26 cellular contexts compared by ENCODE assay signal in genomic region chr21:37396855-37397254, GRCh38. TPM values are rescaled to one million over a fixed set of nuclear protein-coding genes. Genes with fewer than 3 reads are reported as not detected.
DNase-seq lines count a peak whose midpoint lies in the region; ATAC-seq and TF ChIP-seq lines count a peak whose summit lies in the region.
"Had no signal": no experiment of that assay in that cellular context is flagged by ENCODE, and none has a peak within 500 bp of the region (broad histone marks: within the 10 kb centered on the region; RNA-seq: fewer than 3 reads in every experiment).

No MANE protein-coding gene starts in this region.

- H3K4me3 ChIP-seq in GM23338 = no peak overlapping the region
- H3K4me3 ChIP-seq in gastrocnemius medialis = no peak overlapping the region
- no peak overlapping the region for H3K4me3 ChIP-seq in sigmoid colon
- no peak overlapping the region for H3K4me3 ChIP-seq in esophagus squamous epithelium
- H3K4me3 ChIP-seq: heart right ventricle, Peyer's patch, thoracic aorta, uterus had no signal

- H3K4me1 ChIP-seq in GM23338 (ENCODE audit: insufficient read depth) = peaks cover 42% of the 10 kb centered on the region
- H3K4me1 ChIP-seq in gastrocnemius medialis = peaks cover 73 to 89% of the 10 kb centered on the region in 2 donors
- no peaks in the 10 kb centered on the region for H3K4me1 ChIP-seq in foreskin keratinocyte
- peaks cover 0 to 90% (median 75%) of the 10 kb centered on the region in 4 donors for H3K4me1 ChIP-seq in sigmoid colon
- peaks cover 0 to 84% (median 19%) of the 10 kb centered on the region in 3 donors for H3K4me1 ChIP-seq in esophagus squamous epithelium

- TF ChIP-seq CTCF in GM23338 (conservative IDR thresholded peaks at IDR 0.05; ENCODE audit: low read depth in 2 of 2) (peak in 1 of 2 experiments; percentile 11; a peak in 1 of 4 replicates), gastrocnemius medialis (IDR thresholded peaks at IDR 0.05 in 4 of 5, conservative IDR thresholded peaks at IDR 0.05 in 1 of 5) (no peak), foreskin keratinocyte (conservative IDR thresholded peaks at IDR 0.05) (no peak), sigmoid colon (IDR thresholded peaks at IDR 0.05) (no peak), esophagus squamous epithelium (IDR thresholded peaks at IDR 0.05) (no peak)

- H3K27ac Mint-ChIP-seq in activated T-cell treated with anti-CD3 and anti-CD28 coated beads, Interleukin-2, amount 50 U/mL, for 24 hours = peak overlapping the region; percentile 41
- H3K27ac Mint-ChIP-seq in GM23338 = no peak overlapping the region
- H3K27ac Mint-ChIP-seq in effector memory CD8-positive, alpha-beta T cell = peak overlapping the region in 1 of 2 donors; percentile 5

- no peak overlapping the region for H3K4me3 Mint-ChIP-seq in activated T-cell treated with anti-CD3 and anti-CD28 coated beads, Interleukin-2, amount 50 U/mL, for 24 hours
- no peak overlapping the region for H3K4me3 Mint-ChIP-seq in GM23338
- H3K4me3 Mint-ChIP-seq in effector memory CD8-positive, alpha-beta T cell = peak overlapping the region; percentile 46 to 74

- H4K20me1 ChIP-seq in GM23338 (replicated peaks; ENCODE audit: insufficient read depth) = peaks cover 85% of the 10 kb centered on the region

- intact Hi-C loops in gastrocnemius medialis (cut with DNase I; ENCODE audit: low total_unique reads) = no loop called here
- intact Hi-C loops in sigmoid colon (cut with DNase I) = no loop called here
- intact Hi-C loops in esophagus squamous epithelium (cut with DNase I) = loop anchor here (5.0 kb wide), 1 partner anchor 120 kb away; no protein-coding TSS in a partner anchor

- no peaks in the 10 kb centered on the region for H3K36me3 ChIP-seq in GM23338 (ENCODE audit: insufficient read depth)
- no peaks in the 10 kb centered on the region for H3K36me3 ChIP-seq in gastrocnemius medialis
- no peaks in the 10 kb centered on the region for H3K36me3 ChIP-seq in sigmoid colon
- peaks cover 0 to 4% (median 0%) of the 10 kb centered on the region in 3 donors for H3K36me3 ChIP-seq in esophagus squamous epithelium
- H3K36me3 ChIP-seq: heart right ventricle, Peyer's patch, thoracic aorta, uterus had no signal

- no peak overlapping the region for H3K4me2 ChIP-seq in GM23338

- H3K27ac ChIP-seq in GM23338 (ENCODE audit: low read depth) (no peak overlapping the region), gastrocnemius medialis (peak overlapping the region in 3 of 4 donors; percentile 6 to 27 (median 19)), foreskin keratinocyte (no peak overlapping the region), sigmoid colon (no peak overlapping the region), esophagus squamous epithelium (no peak overlapping the region)
- H3K27ac ChIP-seq: heart right ventricle, Peyer's patch, thoracic aorta, uterus, WERI-Rb-1 had no signal

- TF ChIP-seq POLR2A in gastrocnemius medialis (IDR thresholded peaks at IDR 0.05) (no peak), sigmoid colon (IDR thresholded peaks at IDR 0.05) (no peak), esophagus squamous epithelium (IDR thresholded peaks at IDR 0.05) (no peak)

- no peak for DNase-seq in activated T-cell treated with anti-CD3 and anti-CD28 coated beads, Interleukin-2, amount 50 U/mL, for 24 hours
- DNase-seq in activated T-cell treated with anti-CD3 and anti-CD28 coated beads, Interleukin-2, amount 50 U/mL, for 1 hour = no peak
- DNase-seq in GM23338 (ENCODE audit: low spot score) = no peak
- no peak for DNase-seq in effector memory CD8-positive, alpha-beta T cell
- no peak for DNase-seq in gastrocnemius medialis
- DNase-seq in foreskin keratinocyte = no peak
- no peak for DNase-seq in sigmoid colon
- no peak for DNase-seq in esophagus squamous epithelium (lab: John Stamatoyannopoulos, UW)
- DNase-seq: activated CD4-positive, alpha-beta T cell treated with anti-CD3 and anti-CD28 coated beads, Interleukin-2, amount 50 U/mL, for 48 hours; activated effector memory CD4-positive, alpha-beta T cell treated with Interleukin-2 at 50 U/mL for 16 hours; effector CD8-positive, alpha-beta T cell; erythroblast; heart right ventricle; kidney glomerular epithelial cell; mammary epithelial cell; NCI-H2029; NCI-H345; NCI-H748 treated with DMSO at 0.1 percent for 48 hours; Peyer's patch; stimulated activated CD4-positive, alpha-beta T cell treated with anti-CD3 and anti-CD28 coated beads, Interleukin-15, amount 100 ng/mL, for 24 hours; stimulated activated naive CD4-positive, alpha-beta T cell; SW 1271; T-helper 9 cell; uterus; WERI-Rb-1 had no signal

- 91 to 93% methylated on average over 6 of the region's 6 CpGs for WGBS in sigmoid colon, 2 donors
- WGBS in esophagus squamous epithelium, 2 donors = 73 to 87% methylated on average over 6 of the region's 6 CpGs

- peaks cover 3% of the 10 kb centered on the region; the same call in 1 of the 2 replicates for H3K9me2 ChIP-seq in GM23338 (ENCODE audit: insufficient read depth)

- in situ Hi-C loops in gastrocnemius medialis (cut with MboI; ENCODE audit: low sequenced_read_pairs in 4 of 4) = no loop called here

- no peaks in the 10 kb centered on the region for H3K27me3 ChIP-seq in GM23338 (ENCODE audit: insufficient read depth)
- H3K27me3 ChIP-seq in gastrocnemius medialis = no peaks in the 10 kb centered on the region
- no peaks in the 10 kb centered on the region for H3K27me3 ChIP-seq in foreskin keratinocyte
- H3K27me3 ChIP-seq in sigmoid colon = no peaks in the 10 kb centered on the region
- H3K27me3 ChIP-seq in esophagus squamous epithelium = no peaks in the 10 kb centered on the region
- H3K27me3 ChIP-seq: heart right ventricle, Peyer's patch, uterus had no signal

- H3F3A ChIP-seq in GM23338 (replicated peaks; ENCODE audit: low read depth) = no peaks in the 10 kb centered on the region

- no peak overlapping the region for H2AFZ ChIP-seq in GM23338

- H3K79me2 ChIP-seq in GM23338 (replicated peaks; ENCODE audit: insufficient read depth) = peaks cover 100% of the 10 kb centered on the region

- ATAC-seq in GM23338 (peak; percentile 36), gastrocnemius medialis (no peak), foreskin keratinocyte (no peak)
- ATAC-seq in effector memory CD8-positive, alpha-beta T cell (replicated peaks) = no peak

- H3K36me3 Mint-ChIP-seq in activated T-cell treated with anti-CD3 and anti-CD28 coated beads, Interleukin-2, amount 50 U/mL, for 24 hours (ENCODE audit: low read depth) = peaks cover 23% of the 10 kb centered on the region
- H3K36me3 Mint-ChIP-seq in GM23338 (ENCODE audit: low read depth) = peaks cover 18% of the 10 kb centered on the region
- H3K36me3 Mint-ChIP-seq in effector memory CD8-positive, alpha-beta T cell (ENCODE audit: insufficient read depth) = peaks cover 24% of the 10 kb centered on the region

- TF ChIP-seq EP300 in sigmoid colon (IDR thresholded peaks at IDR 0.05) = no peak

- peaks cover 81% of the 10 kb centered on the region for H3K4me1 Mint-ChIP-seq in activated T-cell treated with anti-CD3 and anti-CD28 coated beads, Interleukin-2, amount 50 U/mL, for 24 hours (ENCODE audit: low read depth)
- peaks cover 52% of the 10 kb centered on the region for H3K4me1 Mint-ChIP-seq in GM23338
- H3K4me1 Mint-ChIP-seq in effector memory CD8-positive, alpha-beta T cell (ENCODE audit: low read depth in 2 of 2) = peaks cover 60 to 73% of the 10 kb centered on the region in 2 donors

- H3K9me3 Mint-ChIP-seq in activated T-cell treated with anti-CD3 and anti-CD28 coated beads, Interleukin-2, amount 50 U/mL, for 24 hours = peaks cover 3% of the 10 kb centered on the region
- peaks cover 11% of the 10 kb centered on the region; the same call in 2 of the 3 replicates for H3K9me3 Mint-ChIP-seq in GM23338
- no peaks in the 10 kb centered on the region for H3K9me3 Mint-ChIP-seq in effector memory CD8-positive, alpha-beta T cell

- H3K9me3 ChIP-seq in gastrocnemius medialis = no peaks in the 10 kb centered on the region
- no peaks in the 10 kb centered on the region for H3K9me3 ChIP-seq in sigmoid colon
- H3K9me3 ChIP-seq in esophagus squamous epithelium = peaks cover 0 to 1% (median 0%) of the 10 kb centered on the region in 3 donors
- H3K9me3 ChIP-seq: Peyer's patch, thoracic aorta, uterus had no signal

- H3K27me3 Mint-ChIP-seq in activated T-cell treated with anti-CD3 and anti-CD28 coated beads, Interleukin-2, amount 50 U/mL, for 24 hours = no peaks in the 10 kb centered on the region
- H3K27me3 Mint-ChIP-seq in GM23338 (ENCODE audit: insufficient read depth, low read depth, poor library complexity) = peaks cover 3% of the 10 kb centered on the region
- H3K27me3 Mint-ChIP-seq in effector memory CD8-positive, alpha-beta T cell = no peaks in the 10 kb centered on the region

TF ChIP-seq in GM23338, 12 proteins besides CTCF, POLR2A, EP300 and RAD21 (continues in another document):
- no peak for TF ChIP-seq REST (IDR thresholded peaks at IDR 0.05; ENCODE audit: unreplicated experiment)
- TF ChIP-seq JUNB (IDR thresholded peaks at IDR 0.05; ENCODE audit: unreplicated experiment) = no peak

RNA-seq across cellular contexts. Expression of gene DYRK1A, which starts 30.3 kb away (rescaled TPM):
- total RNA-seq in GM23338 (2014; rRNA removed; shearing (Covaris generic)) = 82.9 and 84.7 TPM in 2 replicates
- 10.3 and 11.0 TPM in 2 replicates for polyA plus RNA-seq in GM23338 (2016; fragmentation: Nextera tagmentation; extraction: Ambion mirVana)
- total RNA-seq in gastrocnemius medialis = 100 to 1,000 TPM in 2 of 4 donors, 10 to 100 TPM in 2; 81.0 to 115 (median 95.3) TPM
- total RNA-seq in foreskin keratinocyte = 29.0 and 30.1 TPM in 2 replicates
- polyA plus RNA-seq in foreskin keratinocyte = 4.9 and 5.5 TPM in 2 replicates
- total RNA-seq in sigmoid colon = 10 to 100 TPM; 62.9 to 74.1 (median 69.5) TPM
- 10 to 100 TPM; 11.4 to 23.4 (median 12.9) TPM for polyA plus RNA-seq in sigmoid colon
- total RNA-seq in esophagus squamous epithelium = 10 to 100 TPM; 37.8 to 61.0 (median 45.4) TPM

Comparison
In these comparisons a context has a peak if more than half of its experiments do, and no peak if none do; other contexts are left out.
1. H3K4me3 Mint-ChIP-seq: peak in effector memory CD8-positive, alpha-beta T cell (2 of 2); none in activated T-cell treated with anti-CD3 and anti-CD28 coated beads, Interleukin-2, amount 50 U/mL, for 24 hours (single experiment) and GM23338 (single experiment).
2. H3K27ac ChIP-seq: peak in gastrocnemius medialis (3 of 4); none in GM23338 (single experiment), foreskin keratinocyte (single experiment), sigmoid colon (0 of 4) and esophagus squamous epithelium (0 of 4).